35 cellular contexts compared by ENCODE assay signal in genomic region chr3:151726016-151726415, GRCh38. TPM values are rescaled to one million over a fixed set of nuclear protein-coding genes. Genes with fewer than 3 reads are reported as not detected.
DNase-seq lines count a peak whose midpoint lies in the region; ATAC-seq, FAIRE-seq and TF ChIP-seq lines count a peak whose summit lies in the region.
"Had no signal": no experiment of that assay in that cellular context is flagged by ENCODE, and none has a peak within 500 bp of the region (broad histone marks: within the 10 kb centered on the region; RNA-seq: fewer than 3 reads in every experiment).

No MANE protein-coding gene starts in this region.

- DNase-seq in HTR-8/SVneo (ENCODE audit: insufficient read length, low spot score), result peak; percentile 12
- peak; percentile 14 to 50 for DNase-seq in SJCRH30
- DNase-seq in fibroblast of gingiva (ENCODE audit: low read depth), result peak; percentile 40
- peak; percentile 55 for DNase-seq in non-pigmented ciliary epithelial cell (ENCODE audit: low read depth)
- no peak for DNase-seq in ascending aorta (ENCODE audit: low spot score in 2 of 2)
- no peak for DNase-seq in NCI-H69 (lab: John Stamatoyannopoulos, UW)
- no peak for DNase-seq in epidermal melanocyte (ENCODE audit: insufficient read length, low spot score)
- DNase-seq: activated CD8-positive, alpha-beta T cell treated with anti-CD3 and anti-CD28 coated beads, Interleukin-2, amount 10 ng/mL, durations not matched to agents 7 days and 5 days; activated effector memory CD4-positive, alpha-beta T cell treated with Interleukin-2 at 50 U/mL for 16 hours; activated naive CD8-positive, alpha-beta T cell treated with anti-CD3 and anti-CD28 coated beads, Interleukin-2, amount 10 ng/mL, durations not matched to agents 7 days and 5 days; effector CD4-positive, alpha-beta T cell; gastrocnemius medialis; GM23248; hippocampal formation; IMR-90; MG63; naive B cell; NCI-H1417; NCI-H2029 treated with DMSO at 0.1 percent for 48 hours; NCI-H2227 treated with DMSO at 0.1 percent for 48 hours; NCI-H774; nucleus accumbens; RPMI8226 had no signal

- FAIRE-seq in HTR-8/SVneo (lab: Jason Lieb, UNC), result no peak
- FAIRE-seq: colon, GM12891 had no signal

- no peaks in the 10 kb centered on the region for H3K9me3 ChIP-seq in SJCRH30 (replicated peaks)
- H3K9me3 ChIP-seq in ascending aorta, result no peaks in the 10 kb centered on the region
- H3K9me3 ChIP-seq: gastrocnemius medialis, thoracic aorta had no signal

- peaks cover 4% of the 10 kb centered on the region; the same call in 1 of the 2 replicates for H3K4me1 ChIP-seq in SJCRH30
- H3K4me1 ChIP-seq in ascending aorta, result no peaks in the 10 kb centered on the region
- H3K4me1 ChIP-seq: gastrocnemius medialis had no signal

- no peak overlapping the region for H3K4me3 ChIP-seq in SJCRH30
- no peak overlapping the region for H3K4me3 ChIP-seq in ascending aorta
- H3K4me3 ChIP-seq: gastrocnemius medialis, GM23248, MG63, thoracic aorta had no signal

- no peak for ATAC-seq in GM21529 (IDR thresholded peaks at IDR 0.05; ENCODE audit: unreplicated experiment)
- ATAC-seq: activated CD8-positive, alpha-beta T cell treated with anti-CD3 and anti-CD28 coated beads, Interleukin-2, amount 10 ng/mL, durations not matched to agents 7 days and 5 days; gastrocnemius medialis; left lobe of liver had no signal

- H3K36me3 ChIP-seq in SJCRH30 (no peaks in the 10 kb centered on the region), ascending aorta (no peaks in the 10 kb centered on the region)
- H3K36me3 ChIP-seq: gastrocnemius medialis, MG63, thoracic aorta had no signal

- no peak for TF ChIP-seq CTCF in ascending aorta (IDR thresholded peaks at IDR 0.05)

- H3K27ac ChIP-seq in SJCRH30 (no peak overlapping the region), ascending aorta (no peak overlapping the region)
- H3K27ac ChIP-seq: epithelial cell of prostate, gastrocnemius medialis, GM23248, HL-60, thoracic aorta had no signal

- intact Hi-C loops in ascending aorta (cut with DNase I), result no loop called here

- H3K27me3 ChIP-seq in SJCRH30, result no peaks in the 10 kb centered on the region
- H3K27me3 ChIP-seq in ascending aorta, result no peaks in the 10 kb centered on the region
- H3K27me3 ChIP-seq: gastrocnemius medialis, MG63 had no signal

RNA-seq across cellular contexts. Expression of gene AADACL2, which starts 7.7 kb away (rescaled TPM):
- not detected in 2 replicates for total RNA-seq in SJCRH30 (2014; rRNA removed; shearing (Covaris generic))
- not detected for total RNA-seq in ascending aorta
- total RNA-seq: activated CD8-positive, alpha-beta T cell treated with anti-CD3 and anti-CD28 coated beads, Interleukin-2, amount 10 ng/mL, durations not matched to agents 7 days and 5 days; activated naive CD8-positive, alpha-beta T cell treated with anti-CD3 and anti-CD28 coated beads, Interleukin-2, amount 10 ng/mL, durations not matched to agents 7 days and 5 days; Daoy; gastrocnemius medialis; GM23248; IMR-90; left lobe of liver; pulmonary artery endothelial cell; SK-MEL-5; skeletal muscle tissue; T-helper 1 cell treated with Interleukin-12 subunit alpha and Interleukin-12 subunit beta and Interleukin-4 antibody, amounts not matched to agents 30 ng/mL and 1 ng/mL, for 36 hours; thoracic aorta had no signal

Comparison
In these comparisons a context has a peak if more than half of its experiments do, and no peak if none do; other contexts are left out.
1. DNase-seq: peak in HTR-8/SVneo (single experiment), SJCRH30 (2 of 2), fibroblast of gingiva (single experiment) and non-pigmented ciliary epithelial cell (single experiment); none in ascending aorta (0 of 2), NCI-H69 (single experiment) and epidermal melanocyte (single experiment).